ENCODE assay signal across 26 cellular contexts in genomic region chr15:92071030-92071644, GRCh38.
A peak's percentile ranks its signal among the peaks of the same experiment; 100 is the strongest.
DNase-seq lines count a peak whose midpoint lies in the region; ATAC-seq and TF ChIP-seq lines count a peak whose summit lies in the region.
"Had no signal": no experiment of that assay in that cellular context is flagged by ENCODE, and none has a peak within 500 bp of the region (broad histone marks: within the 10 kb centered on the region; RNA-seq: fewer than 3 reads in every experiment).

No MANE protein-coding gene starts in this region.

- no peak overlapping the region for H3K4me3 Mint-ChIP-seq in activated T-cell treated with anti-CD3 and anti-CD28 coated beads, Interleukin-2, amount 50 U/mL, for 4 hours
- H3K4me3 Mint-ChIP-seq: activated CD8-positive, alpha-beta memory T cell treated with anti-CD3 and anti-CD28 coated beads, Interleukin-2, amount 10 ng/mL, durations not matched to agents 7 days and 5 days; mesothelial cell of epicardium; neural crest cell had no signal

- H3K27me3 ChIP-seq in BLaER1, result no peaks in the 10 kb centered on the region
- no peaks in the 10 kb centered on the region for H3K27me3 ChIP-seq in colonic mucosa
- H3K27me3 ChIP-seq in osteoblast (ENCODE audit: insufficient read depth, low read length), result no peaks in the 10 kb centered on the region
- H3K27me3 ChIP-seq: SJSA1, thyroid gland had no signal

- H2AFZ ChIP-seq in osteoblast (ENCODE audit: low read length), result no peak overlapping the region

- no peaks in the 10 kb centered on the region for H3K36me3 Mint-ChIP-seq in activated T-cell treated with anti-CD3 and anti-CD28 coated beads, Interleukin-2, amount 50 U/mL, for 4 hours (ENCODE audit: insufficient read depth)
- H3K36me3 Mint-ChIP-seq: activated CD8-positive, alpha-beta memory T cell treated with anti-CD3 and anti-CD28 coated beads, Interleukin-2, amount 10 ng/mL, durations not matched to agents 7 days and 5 days; CD4-positive, alpha-beta memory T cell; mesothelial cell of epicardium had no signal

- H3K4me3 ChIP-seq in BLaER1 (no peak overlapping the region), colonic mucosa (no peak overlapping the region), osteoblast (ENCODE audit: insufficient read depth, low read length) (no peak overlapping the region)
- H3K4me3 ChIP-seq: SJSA1, thyroid gland had no signal

- DNase-seq in NOMO-1 (lab: John Stamatoyannopoulos, UW; ENCODE audit: unreplicated experiment in 2 of 2) (peak; percentile 14 to 48), colonic mucosa (peak; percentile 53), left colon (peak in 1 of 2 donors; percentile 31), NCI-H69 (lab: John Stamatoyannopoulos, UW) (no peak), osteoblast (ENCODE audit: insufficient read length, low spot score, missing footprints) (no peak)
- no peak for DNase-seq in activated T-cell treated with anti-CD3 and anti-CD28 coated beads, Interleukin-2, amount 50 U/mL, for 4 hours
- DNase-seq: activated CD4-positive, CD25-positive, alpha-beta regulatory T cell treated with anti-CD3 and anti-CD28 coated beads, Interleukin-2, amount 50 U/mL, for 72 hours; activated CD8-positive, alpha-beta memory T cell treated with anti-CD3 and anti-CD28 coated beads, Interleukin-2, amount 10 ng/mL, durations not matched to agents 7 days and 5 days; activated effector memory CD4-positive, alpha-beta T cell treated with Interleukin-2 at 50 U/mL for 16 hours; amniotic stem cell; caudate nucleus; CD4-positive, alpha-beta memory T cell; effector memory CD4-positive, alpha-beta T cell; H7; kidney; NCI-H2029; OCI-M1; stimulated activated naive CD4-positive, alpha-beta T cell; T-helper 9 cell; thyroid gland had no signal

- intact Hi-C loops in colonic mucosa (cut with DNase I), result no loop called here
- intact Hi-C loops in left colon (cut with DNase I, micrococcal nuclease), result no loop called here

- H3K9me3 ChIP-seq in BLaER1 (no peaks in the 10 kb centered on the region), colonic mucosa (no peaks in the 10 kb centered on the region), osteoblast (ENCODE audit: low read depth, low read length) (no peaks in the 10 kb centered on the region)
- H3K9me3 ChIP-seq: thyroid gland had no signal

- no peaks in the 10 kb centered on the region for H3K27me3 Mint-ChIP-seq in activated T-cell treated with anti-CD3 and anti-CD28 coated beads, Interleukin-2, amount 50 U/mL, for 4 hours (ENCODE audit: low read depth)
- H3K27me3 Mint-ChIP-seq: activated CD8-positive, alpha-beta memory T cell treated with anti-CD3 and anti-CD28 coated beads, Interleukin-2, amount 10 ng/mL, durations not matched to agents 7 days and 5 days; CD4-positive, alpha-beta memory T cell had no signal

- H3K9ac ChIP-seq in BLaER1, result no peak overlapping the region
- no peak overlapping the region for H3K9ac ChIP-seq in colonic mucosa (ENCODE audit: low read depth in 2 of 2, low read length in 2 of 2)

- H3K9me3 Mint-ChIP-seq in activated T-cell treated with anti-CD3 and anti-CD28 coated beads, Interleukin-2, amount 50 U/mL, for 4 hours, result no peaks in the 10 kb centered on the region
- H3K9me3 Mint-ChIP-seq: CD4-positive, alpha-beta memory T cell; IgD-negative memory B cell; mesothelial cell of epicardium; neural crest cell had no signal

- H3K4me2 ChIP-seq in BLaER1 (peak overlapping the region; percentile 24; the same call in 1 of the 2 replicates), osteoblast (ENCODE audit: insufficient read depth, low read length) (no peak overlapping the region)

- H3K4me1 ChIP-seq in BLaER1, result peaks cover 64% of the 10 kb centered on the region
- no peaks in the 10 kb centered on the region for H3K4me1 ChIP-seq in colonic mucosa
- peaks cover 29% of the 10 kb centered on the region for H3K4me1 ChIP-seq in osteoblast (ENCODE audit: insufficient read depth, low read length)

- H3K4me1 Mint-ChIP-seq in activated T-cell treated with anti-CD3 and anti-CD28 coated beads, Interleukin-2, amount 50 U/mL, for 4 hours (ENCODE audit: low read depth), result peaks cover 73% of the 10 kb centered on the region
- H3K4me1 Mint-ChIP-seq: mesothelial cell of epicardium had no signal

- H3K27ac ChIP-seq in BLaER1 (no peak overlapping the region), colonic mucosa (no peak overlapping the region), osteoblast (ENCODE audit: low read depth, low read length) (no peak overlapping the region)
- H3K27ac ChIP-seq: SJSA1, thyroid gland had no signal

- H4K20me1 ChIP-seq in BLaER1 (no peaks in the 10 kb centered on the region), osteoblast (ENCODE audit: insufficient read depth, low read length) (no peaks in the 10 kb centered on the region)

- ATAC-seq in left colon, result peak; percentile 77
- ATAC-seq in activated T-cell treated with anti-CD3 and anti-CD28 coated beads, Interleukin-2, amount 50 U/mL, for 4 hours, result no peak
- no peak for ATAC-seq in HG02759 (IDR thresholded peaks at IDR 0.05; ENCODE audit: unreplicated experiment)
- ATAC-seq: activated CD8-positive, alpha-beta memory T cell treated with anti-CD3 and anti-CD28 coated beads, Interleukin-2, amount 10 ng/mL, durations not matched to agents 7 days and 5 days had no signal

- no peaks in the 10 kb centered on the region for H3K36me3 ChIP-seq in BLaER1
- no peaks in the 10 kb centered on the region for H3K36me3 ChIP-seq in colonic mucosa
- H3K36me3 ChIP-seq in osteoblast (ENCODE audit: insufficient read depth, low read length), result no peaks in the 10 kb centered on the region
- H3K36me3 ChIP-seq: SJSA1, thyroid gland had no signal

- TF ChIP-seq CTCF in colonic mucosa (IDR thresholded peaks at IDR 0.05) (no peak), osteoblast (IDR thresholded peaks at IDR 0.05; ENCODE audit: extremely low read depth, low read depth, low read length) (no peak)

- H3K79me2 ChIP-seq in osteoblast (ENCODE audit: insufficient read depth, low read length), result peaks cover 4% of the 10 kb centered on the region

Comparison
In these comparisons a context has a peak if more than half of its experiments do, and no peak if none do; other contexts are left out.
1. DNase-seq: peak in NOMO-1 (2 of 2) and colonic mucosa (single experiment); none in NCI-H69 (single experiment), activated T-cell treated with anti-CD3 and anti-CD28 coated beads, Interleukin-2, amount 50 U/mL, for 4 hours (single experiment) and osteoblast (single experiment).